In the genomic region with DNA sequence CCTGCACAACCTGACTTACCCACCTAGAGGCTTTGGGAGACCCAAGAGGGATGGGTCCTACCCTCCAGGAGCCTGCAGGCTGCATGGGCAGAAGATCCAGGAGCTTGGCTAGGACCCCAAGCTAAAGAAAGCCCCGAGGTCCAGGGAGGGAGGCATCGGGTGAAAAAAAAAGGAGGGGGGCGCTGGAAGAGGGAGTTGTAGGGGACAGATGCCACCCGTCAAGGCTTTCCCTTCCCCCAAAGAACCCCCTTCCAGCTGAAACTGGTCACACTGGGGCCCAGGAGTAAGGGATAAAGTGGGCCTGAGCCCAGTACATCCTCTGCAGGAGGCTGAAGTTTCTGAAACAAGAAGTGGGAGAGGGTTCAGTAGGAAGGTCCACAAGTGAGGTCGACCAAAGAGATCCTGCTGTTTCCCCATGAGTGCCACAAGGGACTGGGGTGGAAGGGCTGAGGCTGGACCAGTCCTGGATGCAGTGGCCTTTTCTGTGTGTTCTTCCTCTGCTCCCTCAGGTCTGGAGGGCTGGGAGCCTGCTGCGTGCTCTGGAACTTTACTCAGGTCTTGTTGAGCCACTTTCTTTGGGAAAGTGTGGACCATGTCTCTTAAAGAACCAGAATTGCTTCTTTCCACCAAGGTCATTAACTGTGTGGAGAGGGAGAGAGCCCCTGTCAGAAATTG, we compare ENCODE assay signal across 11 cellular contexts. TPM values are rescaled to one million over a fixed set of nuclear protein-coding genes. Genes with fewer than 3 reads are reported as not detected.
DNase-seq lines count a peak whose midpoint lies in the region; ATAC-seq, FAIRE-seq and TF ChIP-seq lines count a peak whose summit lies in the region.
"Had no signal": no experiment of that assay in that cellular context is flagged by ENCODE, and none has a peak within 500 bp of the region (broad histone marks: within the 10 kb centered on the region; RNA-seq: fewer than 3 reads in every experiment).

No MANE protein-coding gene starts in this region.

- intact Hi-C loops in cardiac septum (cut with DNase I) = loop anchor here (2.0 to 5.0 kb wide), 2 partner anchors 14 to 143 kb away; a partner anchor contains a TSS
- intact Hi-C loops in left ventricle myocardium superior (cut with micrococcal nuclease) = no loop called here

- no peak overlapping the region for H3K4me3 Mint-ChIP-seq in astrocyte (ENCODE audit: unreplicated experiment)
- H3K4me3 Mint-ChIP-seq in mesothelial cell of epicardium = peak overlapping the region; percentile 67

- peaks cover 4% of the 10 kb centered on the region for H3K36me3 Mint-ChIP-seq in astrocyte (ENCODE audit: low read depth, unreplicated experiment)
- no peaks in the 10 kb centered on the region for H3K36me3 Mint-ChIP-seq in mesothelial cell of epicardium

- peak overlapping the region; percentile 75 for H2AFZ ChIP-seq in astrocyte (ENCODE audit: low read depth, low read length)

- H3K27ac Mint-ChIP-seq in astrocyte (ENCODE audit: unreplicated experiment) (no peak overlapping the region), mesothelial cell of epicardium (no peak overlapping the region)

- H3K36me3 ChIP-seq in astrocyte (ENCODE audit: insufficient read depth, low read length) = no peaks in the 10 kb centered on the region
- no peaks in the 10 kb centered on the region for H3K36me3 ChIP-seq in upper lobe of left lung
- no peaks in the 10 kb centered on the region for H3K36me3 ChIP-seq in small intestine (ENCODE audit: control insufficient read depth in 2 of 2, insufficient read depth in 2 of 2, low read length in 2 of 2)

- peaks cover 3% of the 10 kb centered on the region for H3K4me1 Mint-ChIP-seq in astrocyte (ENCODE audit: low read depth, unreplicated experiment)
- peaks cover 26% of the 10 kb centered on the region for H3K4me1 Mint-ChIP-seq in mesothelial cell of epicardium

- peak overlapping the region; percentile 45 for H3K9ac ChIP-seq in astrocyte (ENCODE audit: low read length)

- H3K27ac ChIP-seq in astrocyte (ENCODE audit: low read depth, low read length) (no peak overlapping the region), upper lobe of left lung (peak overlapping the region in 3 of 4 donors; percentile 30 to 66 (median 49)), small intestine (ENCODE audit: low read depth in 1 of 2, low read length in 1 of 2) (peak overlapping the region in 1 of 2 donors; percentile 16)

- H3K4me3 ChIP-seq in astrocyte (ENCODE audit: insufficient read depth, low read depth, low read length) (peak overlapping the region; percentile 45), upper lobe of left lung (peak overlapping the region in 3 of 4 donors; percentile 52 to 64 (median 59)), small intestine (ENCODE audit: low read depth in 1 of 2, low read length in 2 of 2) (peak overlapping the region in 1 of 2 donors; percentile 53)

- no peaks in the 10 kb centered on the region for H4K20me1 ChIP-seq in astrocyte (ENCODE audit: insufficient read depth, low read length)

- TF ChIP-seq CTCF in astrocyte (IDR thresholded peaks at IDR 0.05; ENCODE audit: insufficient read depth, low read depth, low read length) = no peak
- no peak for TF ChIP-seq CTCF in mesothelial cell of epicardium (IDR thresholded peaks at IDR 0.05; ENCODE audit: unreplicated experiment)
- no peak for TF ChIP-seq CTCF in upper lobe of left lung (IDR thresholded peaks at IDR 0.05)

- H3K4me2 ChIP-seq in astrocyte (ENCODE audit: low read length) = peak overlapping the region; percentile 83

- H3K4me1 ChIP-seq in astrocyte (ENCODE audit: insufficient read depth, low read length) (peaks cover 14% of the 10 kb centered on the region), upper lobe of left lung (peaks cover 9 to 16% (median 15%) of the 10 kb centered on the region in 4 donors), small intestine (ENCODE audit: control insufficient read depth in 2 of 2, insufficient read depth in 1 of 2, low read depth in 1 of 2, low read length in 1 of 2) (no peaks in the 10 kb centered on the region)

- H3K9me3 Mint-ChIP-seq in astrocyte (ENCODE audit: unreplicated experiment) = peaks cover 2% of the 10 kb centered on the region
- H3K9me3 Mint-ChIP-seq in mesothelial cell of epicardium = no peaks in the 10 kb centered on the region

- DNase-seq in cardiac septum (ENCODE audit: low spot score) (peak; percentile 1), left ventricle myocardium superior (no peak), astrocyte (ENCODE audit: low read depth) (no peak), mesothelial cell of epicardium (ENCODE audit: low spot score in 2 of 2, unreplicated experiment in 2 of 2) (no peak), upper lobe of left lung (no peak), SW 1271 (lab: John Stamatoyannopoulos, UW) (no peak), small intestine (no peak)
- no peak for DNase-seq in activated CD4-positive, alpha-beta T cell treated with anti-CD3 and anti-CD28 coated beads, Interleukin-2, amount 50 U/mL, for 1 hour
- DNase-seq: amniotic stem cell, NCI-H510A treated with DMSO at 0.1 percent for 48 hours had no signal

- no peak for TF ChIP-seq POLR2A in upper lobe of left lung (IDR thresholded peaks at IDR 0.05)

- 62 to 66% methylated on average over 5 to 6 of the region's 6 CpGs for WGBS in upper lobe of left lung, 2 donors
- 55 to 61% (median 60%) methylated on average over 6 of the region's 6 CpGs for WGBS in small intestine, 3 donors

- H3K27me3 ChIP-seq in astrocyte (ENCODE audit: insufficient read depth, low read length) (peaks cover 3% of the 10 kb centered on the region), upper lobe of left lung (peaks cover 0 to 6% (median 1%) of the 10 kb centered on the region in 4 donors), small intestine (ENCODE audit: control insufficient read depth in 2 of 2, insufficient read depth in 2 of 2, low read length in 2 of 2) (peaks cover 0 to 2% of the 10 kb centered on the region in 2 donors)

- ATAC-seq in left ventricle myocardium superior = no peak
- no peak for ATAC-seq in upper lobe of left lung (ENCODE audit: low FRiP score in 2 of 2)

- no peaks in the 10 kb centered on the region for H3K79me2 ChIP-seq in astrocyte (ENCODE audit: insufficient read depth, low read length)

- H3K9me3 ChIP-seq in astrocyte (ENCODE audit: insufficient read depth, low read depth, low read length) = no peaks in the 10 kb centered on the region
- H3K9me3 ChIP-seq in upper lobe of left lung = no peaks in the 10 kb centered on the region
- no peaks in the 10 kb centered on the region for H3K9me3 ChIP-seq in small intestine (ENCODE audit: control insufficient read depth, low read depth)

- FAIRE-seq in astrocyte (lab: Jason Lieb, UNC) (no peak), small intestine (lab: Jason Lieb, UNC) (no peak)

- H3K27me3 Mint-ChIP-seq in astrocyte (ENCODE audit: low read depth, unreplicated experiment) (peaks cover 33% of the 10 kb centered on the region), mesothelial cell of epicardium (ENCODE audit: low read depth) (no peaks in the 10 kb centered on the region)

- no peak for TF ChIP-seq EP300 in upper lobe of left lung (IDR thresholded peaks at IDR 0.05)

RNA-seq across cellular contexts. Expression of a gene that starts 14.2 kb away (rescaled TPM):
- total RNA-seq in cardiac septum = 33.7 TPM
- total RNA-seq in left ventricle myocardium superior = 24.2 TPM
- 94.8 and 104 TPM in 2 replicates for total RNA-seq in astrocyte
- total RNA-seq in mesothelial cell of epicardium = 69.3 to 82.6 TPM (median 74.6 TPM) in 3 replicates
- total RNA-seq in upper lobe of left lung = 10 to 100 TPM; 31.4 to 73.4 (median 54.1) TPM
- polyA plus RNA-seq in small intestine = 10 to 100 TPM in 1 of 3 donors, 1 to 10 TPM in 2; 5.4 to 13.4 (median 8.1) TPM

RNA-seq across cellular contexts. Expression of a gene that starts 26.4 kb away (rescaled TPM):
- total RNA-seq in cardiac septum (11.9 TPM), left ventricle myocardium superior (6.7 TPM), astrocyte (1.2 TPM in 2 replicates), mesothelial cell of epicardium (15.9 to 19.6 TPM (median 18.5 TPM) in 3 replicates), upper lobe of left lung (10 to 100 TPM in 5 of 6 donors, 1 to 10 TPM in 1; 9.9 to 39.7 (median 20.2) TPM)
- polyA plus RNA-seq in small intestine = 10 to 100 TPM in 1 of 3 donors, 1 to 10 TPM in 2; 4.8 to 15.9 (median 5.1) TPM
- total RNA-seq: Daoy had no signal

RNA-seq across cellular contexts. Expression of a gene that starts 53.7 kb away (rescaled TPM):
- total RNA-seq in cardiac septum (0.62 TPM), left ventricle myocardium superior (1.6 TPM), astrocyte (0.77 and 1.5 TPM in 2 replicates), mesothelial cell of epicardium (4.8 to 5.4 TPM (median 5.1 TPM) in 3 replicates), upper lobe of left lung (1 to 10 TPM; 1.4 to 6.2 (median 2.9) TPM)
- 10 to 100 TPM; 14.6 to 36.0 (median 28.1) TPM for polyA plus RNA-seq in small intestine
